ENCODE assay signal across 9 cellular contexts in the genomic region with DNA sequence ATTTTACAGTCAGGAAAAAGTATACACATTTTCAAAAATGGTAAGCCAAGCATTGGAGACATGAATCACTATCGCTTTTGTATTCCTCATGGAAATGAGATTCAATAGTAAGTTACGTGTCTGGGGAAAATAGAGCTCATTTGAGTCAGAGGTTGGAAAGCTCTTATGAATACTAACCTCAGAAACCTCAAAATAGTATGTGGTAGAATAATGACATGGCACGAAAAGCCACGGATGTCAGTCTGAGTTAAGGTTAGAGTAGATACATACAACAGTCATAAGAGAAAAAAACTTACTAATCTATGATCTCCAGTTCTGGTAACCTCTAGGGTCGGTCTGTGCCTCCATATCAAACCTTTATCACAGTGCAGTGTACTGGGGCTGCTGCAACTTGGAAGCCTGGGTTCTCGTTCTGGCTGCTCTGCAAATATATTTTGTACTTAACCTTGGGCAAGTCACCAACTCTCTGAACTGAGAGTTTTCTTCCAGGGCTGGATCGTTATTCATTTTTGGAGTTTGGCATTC. TPM values are rescaled to one million over a fixed set of nuclear protein-coding genes. Genes with fewer than 3 reads are reported as not detected.
A peak's percentile ranks its signal among the peaks of the same experiment; 100 is the strongest.
DNase-seq lines count a peak whose midpoint lies in the region; ATAC-seq, FAIRE-seq and TF ChIP-seq lines count a peak whose summit lies in the region.
"Had no signal": no experiment of that assay in that cellular context is flagged by ENCODE, and none has a peak within 500 bp of the region (broad histone marks: within the 10 kb centered on the region; RNA-seq: fewer than 3 reads in every experiment).

No MANE protein-coding gene starts in this region.

- ATAC-seq in HG03108 (IDR thresholded peaks at IDR 0.05; ENCODE audit: unreplicated experiment), result no peak

- peak; percentile 9 for FAIRE-seq in GM12892 (lab: Jason Lieb, UNC)
- FAIRE-seq: islet of Langerhans had no signal

- no peak for TF ChIP-seq POLR2A in GM12892 (IDR thresholded peaks at IDR 0.05; ENCODE audit: low read depth, low read length)

- DNase-seq in GM12892 (ENCODE audit: insufficient read length) (no peak), HS-27A (ENCODE audit: low read depth) (peak; percentile 56), astrocyte of the hippocampus (ENCODE audit: low read depth, low spot score) (peak; percentile 93), renal cortical epithelial cell (ENCODE audit: low read depth) (peak; percentile 87), NCI-H526 (lab: John Stamatoyannopoulos, UW) (no peak), NCI-H2227 (lab: John Stamatoyannopoulos, UW; ENCODE audit: unreplicated experiment) (no peak)
- no peak for DNase-seq in activated CD8-positive, alpha-beta memory T cell treated with anti-CD3 and anti-CD28 coated beads, Interleukin-2, amount 50 U/mL, for 48 hours

RNA-seq across cellular contexts. Expression of gene MAP1B, which starts 31.7 kb away (rescaled TPM):
- polyA plus RNA-seq in GM12892 (2012; ENCODE audit: missing spikeins), result 0.17 TPM
- 91.0 and 156 TPM in 2 replicates for total RNA-seq in renal cortical epithelial cell

Comparison
In these comparisons a context has a peak if more than half of its experiments do, and no peak if none do; other contexts are left out.
1. DNase-seq: peak in HS-27A (single experiment), astrocyte of the hippocampus (single experiment) and renal cortical epithelial cell (single experiment); none in GM12892 (single experiment), NCI-H526 (0 of 2), activated CD8-positive, alpha-beta memory T cell treated with anti-CD3 and anti-CD28 coated beads, Interleukin-2, amount 50 U/mL, for 48 hours (single experiment) and NCI-H2227 (single experiment).